In genomic region chr13:112756511-112756966, GRCh38 we compare ENCODE assay signal across 1 cellular context.
TF ChIP-seq lines count a peak whose summit lies in the region.

No MANE protein-coding gene starts in this region.

TF ChIP-seq in HepG2, 621 proteins besides CTCF, POLR2A, EP300 and RAD21 (continued from another document and continues in another):
- no peak for TF ChIP-seq ZNF24 (IDR thresholded peaks at IDR 0.05)
- no peak for TF ChIP-seq FOXP1 (IDR thresholded peaks at IDR 0.05)
- TF ChIP-seq FOXP1 (CRISPR knock-in tag; IDR thresholded peaks at IDR 0.05) = no peak
- no peak for TF ChIP-seq ZC3H4 (CRISPR knock-in tag; IDR thresholded peaks at IDR 0.05; ENCODE audit: borderline replicate concordance)
- no peak for TF ChIP-seq ZZZ3 (CRISPR knock-in tag; IDR thresholded peaks at IDR 0.05; ENCODE audit: borderline replicate concordance)
- peak; percentile 56; the same call in 1 of the 2 replicates for TF ChIP-seq ZBTB4 (CRISPR knock-in tag; IDR thresholded peaks at IDR 0.05; ENCODE audit: borderline replicate concordance)
- no peak for TF ChIP-seq CREB3 (CRISPR knock-in tag; IDR thresholded peaks at IDR 0.05)
- no peak for TF ChIP-seq SP1 (IDR thresholded peaks at IDR 0.05)
- no peak for TF ChIP-seq SP1 (CRISPR knock-in tag; IDR thresholded peaks at IDR 0.05)
- no peak for TF ChIP-seq ZKSCAN1 (IDR thresholded peaks at IDR 0.05; ENCODE audit: low read length)
- TF ChIP-seq CBX1 (IDR thresholded peaks at IDR 0.05; ENCODE audit: low read depth) = no peak
- no peak for TF ChIP-seq ZNF484 (CRISPR knock-in tag; IDR thresholded peaks at IDR 0.05; ENCODE audit: borderline replicate concordance, low read depth)
- peak; percentile 62 for TF ChIP-seq BORCS8-MEF2B (CRISPR knock-in tag; IDR thresholded peaks at IDR 0.05)
- TF ChIP-seq PRMT3 (CRISPR knock-in tag; IDR thresholded peaks at IDR 0.05; ENCODE audit: borderline replicate concordance, low read depth) = no peak
- 0 out of 2 replicates have a peak, but pooled peaks have one; percentile 24 for TF ChIP-seq ZNF746 (CRISPR knock-in tag; IDR thresholded peaks at IDR 0.05)
- TF ChIP-seq ZNF747 (CRISPR knock-in tag; IDR thresholded peaks at IDR 0.05; ENCODE audit: borderline replicate concordance) = no peak
- TF ChIP-seq ZNF230 (CRISPR knock-in tag; IDR thresholded peaks at IDR 0.05) = no peak
- no peak for TF ChIP-seq CEBPG (CRISPR knock-in tag; IDR thresholded peaks at IDR 0.05)
- TF ChIP-seq ZBTB7A (CRISPR knock-in tag; IDR thresholded peaks at IDR 0.05) = no peak
- TF ChIP-seq NCOA5 (CRISPR knock-in tag; IDR thresholded peaks at IDR 0.05) = no peak
- no peak; the same call in 1 of the 2 replicates for TF ChIP-seq MTA1 (CRISPR knock-in tag; IDR thresholded peaks at IDR 0.05; ENCODE audit: borderline replicate concordance)
- no peak for TF ChIP-seq ZNF724P (CRISPR knock-in tag; IDR thresholded peaks at IDR 0.05; ENCODE audit: borderline replicate concordance)
- no peak for TF ChIP-seq ZNF33A (CRISPR knock-in tag; IDR thresholded peaks at IDR 0.05; ENCODE audit: borderline replicate concordance)
- no peak for TF ChIP-seq ZBTB14 (CRISPR knock-in tag; IDR thresholded peaks at IDR 0.05)
- TF ChIP-seq, protein P1, sequence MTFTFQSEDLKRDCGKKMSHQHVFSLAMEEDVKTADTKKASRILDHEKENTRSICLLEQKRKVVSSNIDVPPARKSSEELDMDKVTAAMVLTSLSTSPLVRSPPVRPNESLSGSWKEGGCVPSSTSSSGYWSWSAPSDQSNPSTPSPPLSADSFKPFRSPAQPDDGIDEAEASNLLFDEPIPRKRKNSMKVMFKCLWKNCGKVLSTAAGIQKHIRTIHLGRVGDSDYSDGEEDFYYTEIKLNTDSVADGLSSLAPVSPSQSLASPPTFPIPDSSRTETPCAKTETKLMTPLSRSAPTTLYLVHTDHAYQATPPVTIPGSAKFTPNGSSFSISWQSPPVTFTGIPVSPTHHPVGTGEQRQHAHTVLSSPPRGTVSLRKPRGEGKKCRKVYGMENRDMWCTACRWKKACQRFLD (CRISPR knock-in tag; IDR thresholded peaks at IDR 0.05; ENCODE audit: borderline replicate concordance) = no peak
- TF ChIP-seq NR2F6 (IDR thresholded peaks at IDR 0.05) = no peak
- TF ChIP-seq NR2F6 (CRISPR knock-in tag; IDR thresholded peaks at IDR 0.05) = no peak
- TF ChIP-seq FUBP1 (CRISPR knock-in tag; IDR thresholded peaks at IDR 0.05; ENCODE audit: borderline replicate concordance) = no peak
- no peak for TF ChIP-seq SRSF4 (IDR thresholded peaks at IDR 0.05; ENCODE audit: low read depth, low read length, poor library complexity, severe bottlenecking)
- TF ChIP-seq RNF219 (CRISPR knock-in tag; IDR thresholded peaks at IDR 0.05) = no peak
- no peak for TF ChIP-seq PAX8 (CRISPR knock-in tag; IDR thresholded peaks at IDR 0.05; ENCODE audit: borderline replicate concordance)
- no peak for TF ChIP-seq ZBTB8A (CRISPR knock-in tag; IDR thresholded peaks at IDR 0.05; ENCODE audit: borderline replicate concordance, low read depth)
- 0 out of 2 replicates have a peak, but pooled peaks have one; percentile 35 for TF ChIP-seq ZNF546 (CRISPR knock-in tag; conservative IDR thresholded peaks at IDR 0.05)
- TF ChIP-seq ZNF34 (CRISPR knock-in tag; IDR thresholded peaks at IDR 0.05; ENCODE audit: borderline replicate concordance) = no peak
- TF ChIP-seq MEIS2 (CRISPR knock-in tag; IDR thresholded peaks at IDR 0.05) = no peak
- TF ChIP-seq, protein P2, sequence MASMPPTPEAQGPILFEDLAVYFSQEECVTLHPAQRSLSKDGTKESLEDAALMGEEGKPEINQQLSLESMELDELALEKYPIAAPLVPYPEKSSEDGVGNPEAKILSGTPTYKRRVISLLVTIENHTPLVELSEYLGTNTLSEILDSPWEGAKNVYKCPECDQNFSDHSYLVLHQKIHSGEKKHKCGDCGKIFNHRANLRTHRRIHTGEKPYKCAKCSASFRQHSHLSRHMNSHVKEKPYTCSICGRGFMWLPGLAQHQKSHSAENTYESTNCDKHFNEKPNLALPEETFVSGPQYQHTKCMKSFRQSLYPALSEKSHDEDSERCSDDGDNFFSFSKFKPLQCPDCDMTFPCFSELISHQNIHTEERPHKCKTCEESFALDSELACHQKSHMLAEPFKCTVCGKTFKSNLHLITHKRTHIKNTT (CRISPR knock-in tag; IDR thresholded peaks at IDR 0.05) = no peak
- no peak for TF ChIP-seq DBP (CRISPR knock-in tag; IDR thresholded peaks at IDR 0.05; ENCODE audit: not compliant biosample characterization)
- no peak for TF ChIP-seq JUN (CRISPR knock-in tag; IDR thresholded peaks at IDR 0.05)
- no peak for TF ChIP-seq ZNF646 (CRISPR knock-in tag; IDR thresholded peaks at IDR 0.05)
- TF ChIP-seq MAX (IDR thresholded peaks at IDR 0.05) = peak; percentile 73
- TF ChIP-seq KMT2A (CRISPR knock-in tag; IDR thresholded peaks at IDR 0.05) = no peak
- TF ChIP-seq HNF4G (IDR thresholded peaks at IDR 0.05; ENCODE audit: borderline replicate concordance, low read depth, low read length) = no peak
- 0 out of 2 replicates have a peak, but pooled peaks have one; percentile 5 for TF ChIP-seq HNF4G (CRISPR knock-in tag; IDR thresholded peaks at IDR 0.05; ENCODE audit: borderline replicate concordance, low read depth)
- TF ChIP-seq ZNF780A (CRISPR knock-in tag; IDR thresholded peaks at IDR 0.05) = no peak
- TF ChIP-seq ZFP41 (CRISPR knock-in tag; IDR thresholded peaks at IDR 0.05; ENCODE audit: borderline replicate concordance) = no peak
